10 cellular contexts compared by ENCODE assay signal in genomic region chr2:160920791-160921303, GRCh38.
DNase-seq lines count a peak whose midpoint lies in the region; ATAC-seq, FAIRE-seq and TF ChIP-seq lines count a peak whose summit lies in the region.
"Had no signal": no experiment of that assay in that cellular context is flagged by ENCODE, and none has a peak within 500 bp of the region (broad histone marks: within the 10 kb centered on the region; RNA-seq: fewer than 3 reads in every experiment).

No MANE protein-coding gene starts in this region.

- no peaks in the 10 kb centered on the region for H3K9me3 ChIP-seq in endothelial cell of umbilical vein (replicated peaks; ENCODE audit: control insufficient read depth, insufficient read depth, low read length)
- no peaks in the 10 kb centered on the region for H3K9me3 ChIP-seq in mucosa of rectum (ENCODE audit: control insufficient read depth in 2 of 2, low read length in 2 of 2)

- CTCF ChIA-PET in endothelial cell of umbilical vein (lab: Charles Lee), result interaction anchor here (0.9 to 1.5 kb wide), 5 partner anchors 50 to 597 kb away, joined by 3 to 9 read pairs (median 5); no protein-coding TSS in a partner anchor

- no peaks in the 10 kb centered on the region for H3K9me3 Mint-ChIP-seq in type B pancreatic cell
- no peaks in the 10 kb centered on the region for H3K9me3 Mint-ChIP-seq in activated T-cell treated with anti-CD3 and anti-CD28 coated beads, Interleukin-2, amount 50 U/mL, for 72 hours
- H3K9me3 Mint-ChIP-seq: activated naive CD8-positive, alpha-beta T cell treated with anti-CD3 and anti-CD28 coated beads, Interleukin-2, amount 10 ng/mL, durations not matched to agents 7 days and 5 days had no signal

- H3K36me3 Mint-ChIP-seq in type B pancreatic cell, result no peaks in the 10 kb centered on the region
- H3K36me3 Mint-ChIP-seq in activated T-cell treated with anti-CD3 and anti-CD28 coated beads, Interleukin-2, amount 50 U/mL, for 72 hours (ENCODE audit: insufficient read depth in 2 of 2), result no peaks in the 10 kb centered on the region
- H3K36me3 Mint-ChIP-seq: activated naive CD8-positive, alpha-beta T cell treated with anti-CD3 and anti-CD28 coated beads, Interleukin-2, amount 10 ng/mL, durations not matched to agents 7 days and 5 days had no signal

- H3K27me3 Mint-ChIP-seq in type B pancreatic cell, result no peaks in the 10 kb centered on the region
- H3K27me3 Mint-ChIP-seq in activated T-cell treated with anti-CD3 and anti-CD28 coated beads, Interleukin-2, amount 50 U/mL, for 72 hours (ENCODE audit: low read depth), result peaks cover 7% of the 10 kb centered on the region

- H3K4me3 Mint-ChIP-seq in type B pancreatic cell, result peak overlapping the region; percentile 2
- H3K4me3 Mint-ChIP-seq in activated T-cell treated with anti-CD3 and anti-CD28 coated beads, Interleukin-2, amount 50 U/mL, for 72 hours, result no peak overlapping the region
- H3K4me3 Mint-ChIP-seq: activated naive CD8-positive, alpha-beta T cell treated with anti-CD3 and anti-CD28 coated beads, Interleukin-2, amount 10 ng/mL, durations not matched to agents 7 days and 5 days had no signal

- H3K27ac ChIP-seq in endothelial cell of umbilical vein (ENCODE audit: insufficient read depth, low read depth, low read length) (no peak overlapping the region), mucosa of rectum (ENCODE audit: low read depth in 2 of 2, low read length in 2 of 2) (peak overlapping the region; percentile 0 to 53)

- H3K9ac ChIP-seq in endothelial cell of umbilical vein (replicated peaks; ENCODE audit: extremely low read depth, insufficient read depth, low read length) (no peak overlapping the region), mucosa of rectum (ENCODE audit: low read depth in 1 of 2, low read length in 2 of 2) (no peak overlapping the region)

- POLR2A ChIA-PET in endothelial cell of umbilical vein (lab: Charles Lee), result no interaction called here

- TF ChIP-seq POLR2A in endothelial cell of umbilical vein (IDR thresholded peaks at IDR 0.05; ENCODE audit: low read depth, low read length), result no peak

- peaks cover 11% of the 10 kb centered on the region for H3K4me1 ChIP-seq in endothelial cell of umbilical vein (ENCODE audit: control insufficient read depth, extremely low read depth, insufficient read depth, low read length)
- H3K4me1 ChIP-seq in mucosa of rectum (ENCODE audit: control insufficient read depth in 2 of 2, insufficient read depth in 2 of 2, low read length in 2 of 2), result no peaks in the 10 kb centered on the region

- peak overlapping the region; percentile 19 for H3K27ac Mint-ChIP-seq in type B pancreatic cell
- no peak overlapping the region for H3K27ac Mint-ChIP-seq in activated T-cell treated with anti-CD3 and anti-CD28 coated beads, Interleukin-2, amount 50 U/mL, for 72 hours
- H3K27ac Mint-ChIP-seq: activated naive CD8-positive, alpha-beta T cell treated with anti-CD3 and anti-CD28 coated beads, Interleukin-2, amount 10 ng/mL, durations not matched to agents 7 days and 5 days had no signal

- peak; percentile 38 for FAIRE-seq in endothelial cell of umbilical vein (lab: Jason Lieb, UNC)

- H3K4me3 ChIP-seq in endothelial cell of umbilical vein (replicated peaks in 1 of 3; ENCODE audit: insufficient read depth in 1 of 3, low read depth in 1 of 3, low read length in 3 of 3) (no peak overlapping the region), mucosa of rectum (ENCODE audit: low read length in 2 of 2) (no peak overlapping the region)

- no peak for ATAC-seq in HG03520 (IDR thresholded peaks at IDR 0.05; ENCODE audit: unreplicated experiment)
- ATAC-seq in activated T-cell treated with anti-CD3 and anti-CD28 coated beads, Interleukin-2, amount 50 U/mL, for 72 hours (replicated peaks in 1 of 2), result no peak
- ATAC-seq: activated CD4-positive, CD25-positive, alpha-beta regulatory T cell treated with anti-CD3 and anti-CD28 coated beads, Interleukin-2, amount 50 U/mL, for 24 hours had no signal

- H3K36me3 ChIP-seq in endothelial cell of umbilical vein (ENCODE audit: control insufficient read depth in 2 of 2, extremely low read depth in 1 of 2, insufficient read depth in 2 of 2, low read length in 2 of 2) (no peaks in the 10 kb centered on the region), mucosa of rectum (ENCODE audit: control insufficient read depth in 2 of 2, insufficient read depth in 2 of 2, low read length in 2 of 2) (no peaks in the 10 kb centered on the region)

- H3K79me2 ChIP-seq in endothelial cell of umbilical vein (ENCODE audit: control insufficient read depth, insufficient read depth, low read length), result no peaks in the 10 kb centered on the region

- DNase-seq in NCI-H2227 (lab: John Stamatoyannopoulos, UW; ENCODE audit: unreplicated experiment) (peak; percentile 51), endothelial cell of umbilical vein (ENCODE audit: low read depth, low spot score) (peak; percentile 44), type B pancreatic cell (ENCODE audit: extremely low spot score, unreplicated experiment) (no peak), NCI-H1417 treated with DMSO at 0.1 percent for 48 hours (lab: John Stamatoyannopoulos, UW) (no peak), DMS153 treated with DMSO at 0.1 percent for 48 hours (lab: John Stamatoyannopoulos, UW; ENCODE audit: unreplicated experiment) (no peak)
- no peak for DNase-seq in activated T-cell treated with anti-CD3 and anti-CD28 coated beads, Interleukin-2, amount 50 U/mL, for 72 hours
- DNase-seq: activated naive CD8-positive, alpha-beta T cell treated with anti-CD3 and anti-CD28 coated beads, Interleukin-2, amount 10 ng/mL, durations not matched to agents 7 days and 5 days had no signal

- TF ChIP-seq CTCF in endothelial cell of umbilical vein (IDR thresholded peaks at IDR 0.05; ENCODE audit: extremely low read depth in 1 of 2, insufficient read depth in 1 of 2, low read depth in 1 of 2, low read length in 2 of 2) (no peak), type B pancreatic cell (conservative IDR thresholded peaks at IDR 0.05) (no peak)

- no peaks in the 10 kb centered on the region for H4K20me1 ChIP-seq in endothelial cell of umbilical vein (replicated peaks; ENCODE audit: control insufficient read depth, extremely low read depth, insufficient read depth, low read length)

- BruUV-seq in endothelial cell of umbilical vein (replicated peaks; lab: Mats Ljungman, UMichigan), result no TSS peak

- no peaks in the 10 kb centered on the region for H3K27me3 ChIP-seq in endothelial cell of umbilical vein (ENCODE audit: control insufficient read depth in 2 of 2, insufficient read depth in 2 of 2, low read length in 2 of 2)
- H3K27me3 ChIP-seq in mucosa of rectum (ENCODE audit: control insufficient read depth in 2 of 2, insufficient read depth in 2 of 2, low read length in 2 of 2), result no peaks in the 10 kb centered on the region

- peak overlapping the region; percentile 28 for H2AFZ ChIP-seq in endothelial cell of umbilical vein (ENCODE audit: low read depth, low read length)

- dilution Hi-C loops in endothelial cell of umbilical vein (cut with MboI; ENCODE audit: extremely low pct_ligation_motif_present, low sequenced_read_pairs), result no loop called here

- H3K4me1 Mint-ChIP-seq in type B pancreatic cell (ENCODE audit: unreplicated experiment), result peaks cover 19% of the 10 kb centered on the region
- H3K4me1 Mint-ChIP-seq in activated T-cell treated with anti-CD3 and anti-CD28 coated beads, Interleukin-2, amount 50 U/mL, for 72 hours (ENCODE audit: low read depth), result no peaks in the 10 kb centered on the region

- no peak overlapping the region for H3K4me2 ChIP-seq in endothelial cell of umbilical vein (ENCODE audit: insufficient read depth, low read length)

- intact Hi-C loops in endothelial cell of umbilical vein (cut with micrococcal nuclease), result no loop called here

- no peaks in the 10 kb centered on the region for H3K9me1 ChIP-seq in endothelial cell of umbilical vein (replicated peaks; ENCODE audit: control insufficient read depth, extremely low read depth, insufficient read depth, low read length)

TF ChIP-seq in endothelial cell of umbilical vein, 7 proteins besides CTCF, POLR2A, EP300 and RAD21:
- TF ChIP-seq MAX (IDR thresholded peaks at IDR 0.05; ENCODE audit: insufficient read depth, insufficient read length), result no peak
- no peak for TF ChIP-seq MYC (IDR thresholded peaks at IDR 0.05; ENCODE audit: low read depth, low read length)
- TF ChIP-seq GATA2 (IDR thresholded peaks at IDR 0.05; ENCODE audit: insufficient read depth, insufficient read length, low read depth, low read length), result no peak
- TF ChIP-seq JUN (IDR thresholded peaks at IDR 0.05; ENCODE audit: borderline replicate concordance, insufficient read depth, insufficient read length, low read depth), result no peak
- TF ChIP-seq EZH2 (IDR thresholded peaks at IDR 0.05; ENCODE audit: borderline replicate concordance, low read depth, low read length, severe bottlenecking), result no peak
- no peak for TF ChIP-seq FOS (IDR thresholded peaks at IDR 0.05; ENCODE audit: borderline replicate concordance, insufficient read depth, low read length)
- TF ChIP-seq POLR2AphosphoS5 (IDR thresholded peaks at IDR 0.05; ENCODE audit: insufficient read depth, low read depth, low read length), result no peak

Comparison
In these comparisons a context has a peak if more than half of its experiments do, and no peak if none do; other contexts are left out.
1. DNase-seq: peak in NCI-H2227 (single experiment) and endothelial cell of umbilical vein (single experiment); none in type B pancreatic cell (single experiment), NCI-H1417 treated with DMSO at 0.1 percent for 48 hours (single experiment), DMS153 treated with DMSO at 0.1 percent for 48 hours (single experiment) and activated T-cell treated with anti-CD3 and anti-CD28 coated beads, Interleukin-2, amount 50 U/mL, for 72 hours (0 of 2).